1 cellular context compared by ENCODE assay signal in the genomic region with DNA sequence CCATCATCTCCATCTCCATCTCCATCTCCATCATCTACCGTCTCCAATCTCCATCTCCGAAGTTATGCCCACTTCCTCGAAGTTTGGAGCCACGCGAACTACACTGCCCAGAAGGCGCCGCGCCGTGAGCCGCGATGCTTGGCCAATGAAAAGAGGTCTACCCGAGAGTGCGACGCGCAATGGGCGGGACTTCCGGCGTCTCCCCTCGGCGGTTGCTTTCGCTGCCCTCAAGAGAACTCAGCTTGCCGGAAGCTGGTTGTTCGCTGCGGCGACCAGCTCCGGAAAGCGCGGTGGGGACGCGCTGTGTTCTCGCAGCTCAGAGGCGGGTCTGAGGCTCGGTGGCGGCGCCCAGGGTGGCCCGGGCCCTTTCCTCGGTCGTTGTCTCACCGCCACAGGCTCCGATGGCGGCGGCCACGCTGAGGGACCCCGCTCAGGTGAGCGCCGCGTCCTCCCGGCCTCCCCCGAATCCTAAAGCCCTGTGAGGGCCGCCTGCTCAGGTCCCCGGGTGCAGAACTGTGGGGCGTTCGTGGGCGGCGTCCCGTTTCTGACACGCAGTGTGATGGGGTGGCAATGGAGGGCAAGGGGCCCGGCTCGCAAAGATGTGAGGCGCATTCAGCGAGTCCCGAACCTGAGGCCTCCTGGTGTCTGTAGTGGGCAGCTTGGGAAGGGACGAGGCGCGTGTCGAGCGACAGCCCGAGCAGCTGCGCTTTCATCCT.
TF ChIP-seq lines count a peak whose summit lies in the region.
"Not testable (repeated sequence)": the region's sequence is repeated elsewhere in the genome, so short reads cannot be mapped to it uniquely, and the experiment has no call there.

Gene ZNF773, plus strand, starts transcription at position 259 of the 716 bp plus-strand sequence. Its CDS starts 143 bp downstream, at position 402.

TF ChIP-seq in HepG2, 621 proteins besides CTCF, POLR2A, EP300 and RAD21 (continued from another document and continues in another):
- TF ChIP-seq ARID5B (CRISPR knock-in tag; IDR thresholded peaks at IDR 0.05) (peak; percentile 34; the same call in 1 of the 2 replicates), KAT8 (CRISPR knock-in tag; IDR thresholded peaks at IDR 0.05) (peak; percentile 85), ZNF768 (CRISPR knock-in tag; IDR thresholded peaks at IDR 0.05) (peak; percentile 63; the same call in 1 of the 2 replicates), NR2C2 (CRISPR knock-in tag; IDR thresholded peaks at IDR 0.05; ENCODE audit: borderline replicate concordance) (peak; percentile 68), ZNF788 (CRISPR knock-in tag; IDR thresholded peaks at IDR 0.05; ENCODE audit: borderline replicate concordance) (peak; percentile 54; the same call in 1 of the 2 replicates), MXD3 (CRISPR knock-in tag; IDR thresholded peaks at IDR 0.05) (peak; percentile 60), ZNF572 (CRISPR knock-in tag; IDR thresholded peaks at IDR 0.05) (0 out of 2 replicates have a peak, but pooled peaks have one; percentile 22), HIVEP1 (CRISPR knock-in tag; IDR thresholded peaks at IDR 0.05) (0 out of 2 replicates have a peak, but pooled peaks have one; percentile 41), MXD4 (CRISPR knock-in tag; IDR thresholded peaks at IDR 0.05) (0 out of 2 replicates have a peak, but pooled peaks have one; percentile 37), SALL1 (CRISPR knock-in tag; IDR thresholded peaks at IDR 0.05) (peak; percentile 63), ZNF776 (CRISPR knock-in tag; IDR thresholded peaks at IDR 0.05) (0 out of 2 replicates have a peak, but pooled peaks have one; percentile 29), NFYB (CRISPR knock-in tag; IDR thresholded peaks at IDR 0.05) (peak; percentile 94), TSC22D2 (CRISPR knock-in tag; IDR thresholded peaks at IDR 0.05; ENCODE audit: borderline replicate concordance) (peak; percentile 62; the same call in 1 of the 2 replicates), ELF1 (CRISPR knock-in tag; IDR thresholded peaks at IDR 0.05) (peak; percentile 94), SPEN (CRISPR knock-in tag; IDR thresholded peaks at IDR 0.05; ENCODE audit: low read depth) (peak; percentile 65), HDAC2 (CRISPR knock-in tag; IDR thresholded peaks at IDR 0.05) (peak; percentile 37; the same call in 1 of the 2 replicates), POLR2AphosphoS5 (IDR thresholded peaks at IDR 0.05; ENCODE audit: low read depth, low read length) (peak; percentile 88), SOX6 (CRISPR knock-in tag; IDR thresholded peaks at IDR 0.05) (peak; percentile 29; the same call in 1 of the 2 replicates), ZNF709 (CRISPR knock-in tag; IDR thresholded peaks at IDR 0.05) (peak; percentile 72; the same call in 1 of the 2 replicates), ZNF331 (CRISPR knock-in tag; IDR thresholded peaks at IDR 0.05) (0 out of 2 replicates have a peak, but pooled peaks have one; percentile 28), CREB1 (IDR thresholded peaks at IDR 0.05) (peak; percentile 88), CREB1 (CRISPR knock-in tag; IDR thresholded peaks at IDR 0.05) (peak; percentile 88), HNRNPLL (IDR thresholded peaks at IDR 0.05; ENCODE audit: low read depth, low read length, poor library complexity, severe bottlenecking) (peak; percentile 90), SNAI1 (CRISPR knock-in tag; IDR thresholded peaks at IDR 0.05; ENCODE audit: borderline replicate concordance) (0 out of 2 replicates have a peak, but pooled peaks have one; percentile 37), RXRA (CRISPR knock-in tag; IDR thresholded peaks at IDR 0.05) (peak; percentile 74), FOXK1 (CRISPR knock-in tag; IDR thresholded peaks at IDR 0.05; ENCODE audit: borderline replicate concordance, low read depth) (peak; percentile 33; the same call in 1 of the 2 replicates), GMEB1 (CRISPR knock-in tag; IDR thresholded peaks at IDR 0.05; ENCODE audit: borderline replicate concordance) (peak; percentile 95), ZNF274 (CRISPR knock-in tag; IDR thresholded peaks at IDR 0.05) (0 out of 2 replicates have a peak, but pooled peaks have one; percentile 49)
- not testable (repeated sequence) for TF ChIP-seq SOX6 (IDR thresholded peaks at IDR 0.05)
- TF ChIP-seq, protein P1, sequence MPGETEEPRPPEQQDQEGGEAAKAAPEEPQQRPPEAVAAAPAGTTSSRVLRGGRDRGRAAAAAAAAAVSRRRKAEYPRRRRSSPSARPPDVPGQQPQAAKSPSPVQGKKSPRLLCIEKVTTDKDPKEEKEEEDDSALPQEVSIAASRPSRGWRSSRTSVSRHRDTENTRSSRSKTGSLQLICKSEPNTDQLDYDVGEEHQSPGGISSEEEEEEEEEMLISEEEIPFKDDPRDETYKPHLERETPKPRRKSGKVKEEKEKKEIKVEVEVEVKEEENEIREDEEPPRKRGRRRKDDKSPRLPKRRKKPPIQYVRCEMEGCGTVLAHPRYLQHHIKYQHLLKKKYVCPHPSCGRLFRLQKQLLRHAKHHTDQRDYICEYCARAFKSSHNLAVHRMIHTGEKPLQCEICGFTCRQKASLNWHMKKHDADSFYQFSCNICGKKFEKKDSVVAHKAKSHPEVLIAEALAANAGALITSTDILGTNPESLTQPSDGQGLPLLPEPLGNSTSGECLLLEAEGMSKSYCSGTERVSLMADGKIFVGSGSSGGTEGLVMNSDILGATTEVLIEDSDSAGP (CRISPR knock-in tag; IDR thresholded peaks at IDR 0.05; ENCODE audit: borderline replicate concordance): peak; percentile 48; the same call in 1 of the 2 replicates
- TF ChIP-seq, protein P2, sequence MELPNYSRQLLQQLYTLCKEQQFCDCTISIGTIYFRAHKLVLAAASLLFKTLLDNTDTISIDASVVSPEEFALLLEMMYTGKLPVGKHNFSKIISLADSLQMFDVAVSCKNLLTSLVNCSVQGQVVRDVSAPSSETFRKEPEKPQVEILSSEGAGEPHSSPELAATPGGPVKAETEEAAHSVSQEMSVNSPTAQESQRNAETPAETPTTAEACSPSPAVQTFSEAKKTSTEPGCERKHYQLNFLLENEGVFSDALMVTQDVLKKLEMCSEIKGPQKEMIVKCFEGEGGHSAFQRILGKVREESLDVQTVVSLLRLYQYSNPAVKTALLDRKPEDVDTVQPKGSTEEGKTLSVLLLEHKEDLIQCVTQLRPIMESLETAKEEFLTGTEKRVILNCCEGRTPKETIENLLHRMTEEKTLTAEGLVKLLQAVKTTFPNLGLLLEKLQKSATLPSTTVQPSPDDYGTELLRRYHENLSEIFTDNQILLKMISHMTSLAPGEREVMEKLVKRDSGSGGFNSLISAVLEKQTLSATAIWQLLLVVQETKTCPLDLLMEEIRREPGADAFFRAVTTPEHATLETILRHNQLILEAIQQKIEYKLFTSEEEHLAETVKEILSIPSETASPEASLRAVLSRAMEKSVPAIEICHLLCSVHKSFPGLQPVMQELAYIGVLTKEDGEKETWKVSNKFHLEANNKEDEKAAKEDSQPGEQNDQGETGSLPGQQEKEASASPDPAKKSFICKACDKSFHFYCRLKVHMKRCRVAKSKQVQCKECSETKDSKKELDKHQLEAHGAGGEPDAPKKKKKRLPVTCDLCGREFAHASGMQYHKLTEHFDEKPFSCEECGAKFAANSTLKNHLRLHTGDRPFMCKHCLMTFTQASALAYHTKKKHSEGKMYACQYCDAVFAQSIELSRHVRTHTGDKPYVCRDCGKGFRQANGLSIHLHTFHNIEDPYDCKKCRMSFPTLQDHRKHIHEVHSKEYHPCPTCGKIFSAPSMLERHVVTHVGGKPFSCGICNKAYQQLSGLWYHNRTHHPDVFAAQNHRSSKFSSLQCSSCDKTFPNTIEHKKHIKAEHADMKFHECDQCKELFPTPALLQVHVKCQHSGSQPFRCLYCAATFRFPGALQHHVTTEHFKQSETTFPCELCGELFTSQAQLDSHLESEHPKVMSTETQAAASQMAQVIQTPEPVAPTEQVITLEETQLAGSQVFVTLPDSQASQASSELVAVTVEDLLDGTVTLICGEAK (IDR thresholded peaks at IDR 0.05): peak; percentile 67
- TF ChIP-seq, protein P2 (CRISPR knock-in tag; IDR thresholded peaks at IDR 0.05): not testable (repeated sequence)
- TF ChIP-seq, protein P3, sequence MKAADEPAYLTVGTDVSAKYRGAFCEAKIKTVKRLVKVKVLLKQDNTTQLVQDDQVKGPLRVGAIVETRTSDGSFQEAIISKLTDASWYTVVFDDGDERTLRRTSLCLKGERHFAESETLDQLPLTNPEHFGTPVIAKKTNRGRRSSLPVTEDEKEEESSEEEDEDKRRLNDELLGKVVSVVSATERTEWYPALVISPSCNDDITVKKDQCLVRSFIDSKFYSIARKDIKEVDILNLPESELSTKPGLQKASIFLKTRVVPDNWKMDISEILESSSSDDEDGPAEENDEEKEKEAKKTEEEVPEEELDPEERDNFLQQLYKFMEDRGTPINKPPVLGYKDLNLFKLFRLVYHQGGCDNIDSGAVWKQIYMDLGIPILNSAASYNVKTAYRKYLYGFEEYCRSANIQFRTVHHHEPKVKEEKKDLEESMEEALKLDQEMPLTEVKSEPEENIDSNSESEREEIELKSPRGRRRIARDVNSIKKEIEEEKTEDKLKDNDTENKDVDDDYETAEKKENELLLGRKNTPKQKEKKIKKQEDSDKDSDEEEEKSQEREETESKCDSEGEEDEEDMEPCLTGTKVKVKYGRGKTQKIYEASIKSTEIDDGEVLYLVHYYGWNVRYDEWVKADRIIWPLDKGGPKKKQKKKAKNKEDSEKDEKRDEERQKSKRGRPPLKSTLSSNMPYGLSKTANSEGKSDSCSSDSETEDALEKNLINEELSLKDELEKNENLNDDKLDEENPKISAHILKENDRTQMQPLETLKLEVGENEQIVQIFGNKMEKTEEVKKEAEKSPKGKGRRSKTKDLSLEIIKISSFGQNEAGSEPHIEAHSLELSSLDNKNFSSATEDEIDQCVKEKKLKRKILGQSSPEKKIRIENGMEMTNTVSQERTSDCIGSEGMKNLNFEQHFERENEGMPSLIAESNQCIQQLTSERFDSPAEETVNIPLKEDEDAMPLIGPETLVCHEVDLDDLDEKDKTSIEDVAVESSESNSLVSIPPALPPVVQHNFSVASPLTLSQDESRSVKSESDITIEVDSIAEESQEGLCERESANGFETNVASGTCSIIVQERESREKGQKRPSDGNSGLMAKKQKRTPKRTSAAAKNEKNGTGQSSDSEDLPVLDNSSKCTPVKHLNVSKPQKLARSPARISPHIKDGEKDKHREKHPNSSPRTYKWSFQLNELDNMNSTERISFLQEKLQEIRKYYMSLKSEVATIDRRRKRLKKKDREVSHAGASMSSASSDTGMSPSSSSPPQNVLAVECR (CRISPR knock-in tag; IDR thresholded peaks at IDR 0.05; ENCODE audit: borderline replicate concordance): peak; percentile 85; the same call in 1 of the 2 replicates
